Comparison of ENCODE assay signal across 27 cellular contexts in the genomic region with DNA sequence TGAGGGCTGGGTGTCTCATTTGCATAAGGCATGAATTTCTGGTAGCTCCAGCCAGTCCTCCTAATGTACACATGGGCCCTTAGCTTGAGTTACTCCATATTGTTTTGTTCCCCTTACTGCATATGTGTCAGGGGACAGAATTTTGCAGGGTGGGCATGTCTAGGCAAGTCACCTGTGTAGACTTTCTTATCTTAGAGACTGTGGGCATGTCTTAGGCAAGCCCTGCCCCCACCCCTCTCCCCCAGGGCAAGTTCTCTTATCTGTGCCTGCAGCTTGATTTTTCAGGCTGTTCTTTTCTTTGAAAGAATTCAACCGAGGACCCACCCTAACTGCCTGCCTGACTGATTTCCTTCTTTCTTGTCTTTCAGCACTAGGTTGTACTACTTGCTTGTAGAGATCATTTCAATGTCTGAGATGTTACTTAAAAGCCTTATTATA.
"Had no signal": no experiment of that assay in that cellular context is flagged by ENCODE, and none has a peak within 500 bp of the region (broad histone marks: within the 10 kb centered on the region; RNA-seq: fewer than 3 reads in every experiment).

No MANE protein-coding gene starts in this region.

- H3K36me3 ChIP-seq: esophagus squamous epithelium, heart right ventricle, left ventricle myocardium inferior, spleen, suprapubic skin, tibial artery, upper lobe of right lung had no signal

- H3K27me3 ChIP-seq: esophagus squamous epithelium, heart right ventricle, spleen, suprapubic skin, tibial artery, upper lobe of right lung had no signal

- H3K9me3 ChIP-seq: mucosa of descending colon, upper lobe of right lung had no signal

- ATAC-seq: activated CD4-positive, CD25-positive, alpha-beta regulatory T cell treated with anti-CD3 and anti-CD28 coated beads, Interleukin-2, amount 50 U/mL, for 24 hours; heart right ventricle; natural killer cell treated with Interleukin-12 subunit alpha and Interleukin-12 subunit beta and Interleukin-15 and Interleukin-18, amount 100 ng/mL, for 72 hours; right cardiac atrium; upper lobe of right lung had no signal

- DNase-seq: activated CD4-positive, alpha-beta memory T cell treated with anti-CD3 and anti-CD28 coated beads for 36 hours; activated CD4-positive, alpha-beta T cell treated with anti-CD3 and anti-CD28 coated beads for 48 hours; activated CD8-positive, alpha-beta memory T cell treated with anti-CD3 and anti-CD28 coated beads, Interleukin-2, amount 50 U/mL, for 48 hours; activated gamma-delta T cell; activated naive CD4-positive, alpha-beta T cell treated with anti-CD3 and anti-CD28 coated beads, Interleukin-2, amount 10 ng/mL, durations not matched to agents 7 days and 5 days; activated naive CD8-positive, alpha-beta T cell treated with anti-CD3 and anti-CD28 coated beads, Interleukin-2, amount 10 ng/mL, durations not matched to agents 7 days and 5 days; activated T-cell treated with anti-CD3 and anti-CD28 coated beads, Interleukin-2, amount 50 U/mL, for 24 hours; amygdala; central memory CD4-positive, alpha-beta T cell; endodermal cell; esophagus squamous epithelium; foreskin melanocyte; heart right ventricle; left ventricle myocardium inferior; mucosa of descending colon; posterior cingulate gyrus; right cardiac atrium; spleen; stimulated activated naive CD4-positive, alpha-beta T cell; T-helper 2 cell; tibial artery; upper lobe of right lung had no signal

- H3K4me3 ChIP-seq: esophagus squamous epithelium, heart right ventricle, left ventricle myocardium inferior, lung, mucosa of descending colon, spleen, suprapubic skin, tibial artery, upper lobe of right lung had no signal

- H3K27ac ChIP-seq: heart right ventricle, left ventricle myocardium inferior, spleen, suprapubic skin, tibial artery, upper lobe of right lung, VCaP had no signal

- H3K4me1 ChIP-seq: esophagus squamous epithelium, heart right ventricle, left ventricle myocardium inferior, spleen, suprapubic skin, tibial artery, upper lobe of right lung had no signal
